Comparison of ENCODE assay signal across 10 cellular contexts in the genomic region with DNA sequence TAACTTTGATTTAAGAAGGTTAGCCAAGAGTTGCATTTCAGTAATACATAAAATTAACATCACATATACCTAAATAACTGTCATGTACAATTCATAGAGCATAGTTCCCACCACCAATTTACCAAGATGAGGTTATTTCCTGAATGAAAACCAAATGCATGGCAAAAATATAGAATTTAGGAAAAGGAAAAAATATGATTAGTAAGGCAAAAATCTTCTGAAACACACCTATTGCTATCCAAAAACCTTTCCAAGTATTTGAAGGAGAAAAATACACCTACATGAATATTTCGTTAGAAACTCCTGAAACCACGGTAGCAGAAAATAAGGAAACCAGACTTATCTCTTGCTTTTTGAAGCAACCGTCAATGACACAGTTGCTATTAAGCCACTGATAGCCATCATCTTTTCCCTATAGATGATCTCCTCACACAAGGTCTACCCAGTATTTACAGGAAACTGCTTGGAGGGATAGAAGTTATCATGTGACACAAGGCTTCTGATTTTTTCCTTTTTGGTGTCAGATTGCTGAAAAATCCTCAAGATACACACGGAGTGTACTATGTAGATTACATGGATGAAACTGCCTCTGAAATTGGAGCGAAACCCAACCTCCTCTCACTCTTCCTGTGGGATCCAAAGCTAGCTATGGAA.
"Had no signal": no experiment of that assay in that cellular context is flagged by ENCODE, and none has a peak within 500 bp of the region (broad histone marks: within the 10 kb centered on the region; RNA-seq: fewer than 3 reads in every experiment).

No MANE protein-coding gene starts in this region.

- DNase-seq: GM23248, H9, HCEC 1CT, IMR-90, Karpas-422, KBM-7 had no signal

- H3K4me3 Mint-ChIP-seq: H9 had no signal

- H3K4me3 ChIP-seq: GM23248 had no signal

- H3K27ac ChIP-seq: GM23248, KMS-11 had no signal

- H3K9ac ChIP-seq: GM23248, KMS-11 had no signal

- H3K9me3 Mint-ChIP-seq: H9 had no signal

- H2AFZ ChIP-seq: GM23248 had no signal

- FAIRE-seq: H1, H54, HTR-8/SVneo had no signal

- H3K4me1 Mint-ChIP-seq: H9 had no signal

- H3K4me2 ChIP-seq: KMS-11 had no signal

- H3K27ac Mint-ChIP-seq: H9 had no signal
